Comparison of ENCODE assay signal across 1 cellular context in genomic region chr1:109257682-109258421, GRCh38.
TF ChIP-seq lines count a peak whose summit lies in the region.

No MANE protein-coding gene starts in this region.

TF ChIP-seq in WTC11, 78 proteins besides CTCF, POLR2A, EP300 and RAD21 (continued from another document):
- TF ChIP-seq, protein P1, sequence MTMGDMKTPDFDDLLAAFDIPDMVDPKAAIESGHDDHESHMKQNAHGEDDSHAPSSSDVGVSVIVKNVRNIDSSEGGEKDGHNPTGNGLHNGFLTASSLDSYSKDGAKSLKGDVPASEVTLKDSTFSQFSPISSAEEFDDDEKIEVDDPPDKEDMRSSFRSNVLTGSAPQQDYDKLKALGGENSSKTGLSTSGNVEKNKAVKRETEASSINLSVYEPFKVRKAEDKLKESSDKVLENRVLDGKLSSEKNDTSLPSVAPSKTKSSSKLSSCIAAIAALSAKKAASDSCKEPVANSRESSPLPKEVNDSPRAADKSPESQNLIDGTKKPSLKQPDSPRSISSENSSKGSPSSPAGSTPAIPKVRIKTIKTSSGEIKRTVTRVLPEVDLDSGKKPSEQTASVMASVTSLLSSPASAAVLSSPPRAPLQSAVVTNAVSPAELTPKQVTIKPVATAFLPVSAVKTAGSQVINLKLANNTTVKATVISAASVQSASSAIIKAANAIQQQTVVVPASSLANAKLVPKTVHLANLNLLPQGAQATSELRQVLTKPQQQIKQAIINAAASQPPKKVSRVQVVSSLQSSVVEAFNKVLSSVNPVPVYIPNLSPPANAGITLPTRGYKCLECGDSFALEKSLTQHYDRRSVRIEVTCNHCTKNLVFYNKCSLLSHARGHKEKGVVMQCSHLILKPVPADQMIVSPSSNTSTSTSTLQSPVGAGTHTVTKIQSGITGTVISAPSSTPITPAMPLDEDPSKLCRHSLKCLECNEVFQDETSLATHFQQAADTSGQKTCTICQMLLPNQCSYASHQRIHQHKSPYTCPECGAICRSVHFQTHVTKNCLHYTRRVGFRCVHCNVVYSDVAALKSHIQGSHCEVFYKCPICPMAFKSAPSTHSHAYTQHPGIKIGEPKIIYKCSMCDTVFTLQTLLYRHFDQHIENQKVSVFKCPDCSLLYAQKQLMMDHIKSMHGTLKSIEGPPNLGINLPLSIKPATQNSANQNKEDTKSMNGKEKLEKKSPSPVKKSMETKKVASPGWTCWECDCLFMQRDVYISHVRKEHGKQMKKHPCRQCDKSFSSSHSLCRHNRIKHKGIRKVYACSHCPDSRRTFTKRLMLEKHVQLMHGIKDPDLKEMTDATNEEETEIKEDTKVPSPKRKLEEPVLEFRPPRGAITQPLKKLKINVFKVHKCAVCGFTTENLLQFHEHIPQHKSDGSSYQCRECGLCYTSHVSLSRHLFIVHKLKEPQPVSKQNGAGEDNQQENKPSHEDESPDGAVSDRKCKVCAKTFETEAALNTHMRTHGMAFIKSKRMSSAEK (CRISPR knock-in tag; IDR thresholded peaks at IDR 0.05; ENCODE audit: borderline replicate concordance) = no peak
- TF ChIP-seq, protein P2, sequence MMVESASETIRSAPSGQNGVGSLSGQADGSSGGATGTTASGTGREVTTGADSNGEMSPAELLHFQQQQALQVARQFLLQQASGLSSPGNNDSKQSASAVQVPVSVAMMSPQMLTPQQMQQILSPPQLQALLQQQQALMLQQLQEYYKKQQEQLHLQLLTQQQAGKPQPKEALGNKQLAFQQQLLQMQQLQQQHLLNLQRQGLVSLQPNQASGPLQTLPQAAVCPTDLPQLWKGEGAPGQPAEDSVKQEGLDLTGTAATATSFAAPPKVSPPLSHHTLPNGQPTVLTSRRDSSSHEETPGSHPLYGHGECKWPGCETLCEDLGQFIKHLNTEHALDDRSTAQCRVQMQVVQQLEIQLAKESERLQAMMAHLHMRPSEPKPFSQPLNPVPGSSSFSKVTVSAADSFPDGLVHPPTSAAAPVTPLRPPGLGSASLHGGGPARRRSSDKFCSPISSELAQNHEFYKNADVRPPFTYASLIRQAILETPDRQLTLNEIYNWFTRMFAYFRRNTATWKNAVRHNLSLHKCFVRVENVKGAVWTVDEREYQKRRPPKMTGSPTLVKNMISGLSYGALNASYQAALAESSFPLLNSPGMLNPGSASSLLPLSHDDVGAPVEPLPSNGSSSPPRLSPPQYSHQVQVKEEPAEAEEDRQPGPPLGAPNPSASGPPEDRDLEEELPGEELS (CRISPR knock-in tag; IDR thresholded peaks at IDR 0.05) = no peak
- no peak for TF ChIP-seq CREB1 (CRISPR knock-in tag; IDR thresholded peaks at IDR 0.05)
